8 cellular contexts compared by ENCODE assay signal in genomic region chr1:93848352-93848883, GRCh38. TPM values are rescaled to one million over a fixed set of nuclear protein-coding genes. Genes with fewer than 3 reads are reported as not detected.
A peak's percentile ranks its signal among the peaks of the same experiment; 100 is the strongest.
DNase-seq lines count a peak whose midpoint lies in the region; ATAC-seq and TF ChIP-seq lines count a peak whose summit lies in the region.

No MANE protein-coding gene starts in this region.

- no peak for ATAC-seq in SK-N-SH treated with all-trans-retinoic acid at 6 μM for 48 hours

- H3K27ac Mint-ChIP-seq in activated T-helper 1 cell treated with anti-CD3 and anti-CD28 coated beads, Interleukin-12 subunit alpha, Interleukin-12 subunit beta, Interleukin-2, Interleukin-4 antibody, amounts not matched to agents 30 ng/mL and 10 ng/mL and 1 ng/mL, durations not matched to agents 14 hours and 24 hours and 36 hours = peak overlapping the region; percentile 96

- no peak for TF ChIP-seq CTCF in SK-N-SH (IDR thresholded peaks at IDR 0.05)

- no peak for TF ChIP-seq EP300 in SK-N-SH (IDR thresholded peaks at IDR 0.05; ENCODE audit: borderline replicate concordance in 1 of 2, low read depth in 1 of 2, low read length in 1 of 2)

- no peaks in the 10 kb centered on the region for H3K9me2 ChIP-seq in SK-N-SH

- intact Hi-C loops in activated T-helper 1 cell treated with anti-CD3 and anti-CD28 coated beads, Interleukin-12 subunit alpha, Interleukin-12 subunit beta, Interleukin-2, Interleukin-4 antibody, amounts not matched to agents 30 ng/mL and 10 ng/mL and 1 ng/mL, durations not matched to agents 14 hours and 24 hours and 36 hours (cut with micrococcal nuclease) = loop anchor here (5.0 to 10.0 kb wide), 5 partner anchors 131 to 1364 kb away; partner anchors contain the start of genes BCAR3, DIPK1A, EVI5 and GFI1

- H3K79me2 ChIP-seq in SK-N-SH (ENCODE audit: insufficient read depth) = peaks cover 9% of the 10 kb centered on the region; the same call in 1 of the 2 replicates

- DNase-seq in SK-N-SH = no peak
- no peak for DNase-seq in activated T-helper 1 cell treated with anti-CD3 and anti-CD28 coated beads, Interleukin-12 subunit alpha, Interleukin-12 subunit beta, Interleukin-2, Interleukin-4 antibody, amounts not matched to agents 30 ng/mL and 10 ng/mL and 1 ng/mL, durations not matched to agents 14 hours and 24 hours and 36 hours (ENCODE audit: low spot score)
- peak; percentile 28 for DNase-seq in superior temporal gyrus (ENCODE audit: extremely low spot score)
- no peak for DNase-seq in NCI-H146 (lab: John Stamatoyannopoulos, UW)
- no peak for DNase-seq in GOT3 (lab: John Stamatoyannopoulos, UW)
- no peak for DNase-seq in NCI-H345 (lab: John Stamatoyannopoulos, UW)

- no peaks in the 10 kb centered on the region for H3K27me3 ChIP-seq in SK-N-SH (ENCODE audit: insufficient read depth)
- H3K27me3 ChIP-seq in iPS-20b (ENCODE audit: insufficient read depth, low read length) = no peaks in the 10 kb centered on the region; the same call in 1 of the 2 replicates

- peak overlapping the region; percentile 85 to 94 for H3K4me3 ChIP-seq in SK-N-SH (ENCODE audit: low read depth in 2 of 2, low read length in 1 of 2)
- H3K4me3 ChIP-seq in iPS-20b (ENCODE audit: low read length) = peak overlapping the region; percentile 90

- H3K9me3 ChIP-seq in SK-N-SH (no peaks in the 10 kb centered on the region), iPS-20b (ENCODE audit: insufficient read depth, low read depth, low read length) (peaks cover 8% of the 10 kb centered on the region; the same call in 1 of the 2 replicates)

- peak overlapping the region; percentile 88 to 96 for H3K27ac ChIP-seq in SK-N-SH (ENCODE audit: low read depth in 2 of 2, low read length in 1 of 2)
- H3K27ac ChIP-seq in iPS-20b (ENCODE audit: low read length) = no peak overlapping the region

- POLR2A ChIA-PET in SK-N-SH (lab: Yijun Ruan, JAX) = interaction anchor here (0.7 to 1.5 kb wide), 2 partner anchors 31 to 231 kb away, joined by 3 to 10 read pairs; partner anchors contain the start of gene DNTTIP2

- WGBS in SK-N-SH (ENCODE audit: low lambda C conversion rate) = 74% methylated on average over 4 of the region's 4 CpGs

- H3F3A ChIP-seq in SK-N-SH (replicated peaks; ENCODE audit: insufficient read depth) = peaks cover 32% of the 10 kb centered on the region

- no peak for TF ChIP-seq RAD21 in SK-N-SH (IDR thresholded peaks at IDR 0.05; ENCODE audit: low read length)

- no peaks in the 10 kb centered on the region for H3K36me3 Mint-ChIP-seq in activated T-helper 1 cell treated with anti-CD3 and anti-CD28 coated beads, Interleukin-12 subunit alpha, Interleukin-12 subunit beta, Interleukin-2, Interleukin-4 antibody, amounts not matched to agents 30 ng/mL and 10 ng/mL and 1 ng/mL, durations not matched to agents 14 hours and 24 hours and 36 hours (ENCODE audit: low read depth)

- H3K9ac ChIP-seq in SK-N-SH = peak overlapping the region; percentile 88
- no peak overlapping the region; the same call in 1 of the 2 replicates for H3K9ac ChIP-seq in iPS-20b (ENCODE audit: low read depth, low read length)

- H3K9me3 Mint-ChIP-seq in activated T-helper 1 cell treated with anti-CD3 and anti-CD28 coated beads, Interleukin-12 subunit alpha, Interleukin-12 subunit beta, Interleukin-2, Interleukin-4 antibody, amounts not matched to agents 30 ng/mL and 10 ng/mL and 1 ng/mL, durations not matched to agents 14 hours and 24 hours and 36 hours = no peaks in the 10 kb centered on the region

- H3K27me3 Mint-ChIP-seq in activated T-helper 1 cell treated with anti-CD3 and anti-CD28 coated beads, Interleukin-12 subunit alpha, Interleukin-12 subunit beta, Interleukin-2, Interleukin-4 antibody, amounts not matched to agents 30 ng/mL and 10 ng/mL and 1 ng/mL, durations not matched to agents 14 hours and 24 hours and 36 hours (ENCODE audit: insufficient read depth) = peaks cover 2% of the 10 kb centered on the region

- peaks cover 13 to 18% of the 10 kb centered on the region in 2 experiments; a peak in 3 of 4 replicates for H3K4me1 ChIP-seq in SK-N-SH (ENCODE audit: control insufficient read depth in 1 of 2, insufficient read depth in 2 of 2, low read depth in 1 of 2, low read length in 1 of 2)
- H3K4me1 ChIP-seq in iPS-20b (ENCODE audit: insufficient read depth, low read length) = peaks cover 3% of the 10 kb centered on the region; the same call in 1 of the 2 replicates

- no peaks in the 10 kb centered on the region for H4K20me1 ChIP-seq in SK-N-SH (ENCODE audit: insufficient read depth)

- CTCF ChIA-PET in SK-N-SH (lab: Yijun Ruan, JAX) = interaction anchor here (0.7 to 2.2 kb wide), 7 partner anchors 22 to 544 kb away, joined by 3 to 10 read pairs (median 3); no protein-coding TSS in a partner anchor

- H3K36me3 ChIP-seq in SK-N-SH (replicated peaks in 1 of 2; ENCODE audit: control insufficient read depth in 1 of 2, insufficient read depth in 2 of 2, low read length in 1 of 2) (peaks cover 0 to 4% of the 10 kb centered on the region in 2 experiments), iPS-20b (ENCODE audit: insufficient read depth, low read depth, low read length) (no peaks in the 10 kb centered on the region)

- peak overlapping the region; percentile 100 for H2AFZ ChIP-seq in SK-N-SH (ENCODE audit: low read depth)

- peaks cover 30% of the 10 kb centered on the region for H3K4me1 Mint-ChIP-seq in activated T-helper 1 cell treated with anti-CD3 and anti-CD28 coated beads, Interleukin-12 subunit alpha, Interleukin-12 subunit beta, Interleukin-2, Interleukin-4 antibody, amounts not matched to agents 30 ng/mL and 10 ng/mL and 1 ng/mL, durations not matched to agents 14 hours and 24 hours and 36 hours (ENCODE audit: low read depth)

- peak overlapping the region; percentile 91 for H3K4me3 Mint-ChIP-seq in activated T-helper 1 cell treated with anti-CD3 and anti-CD28 coated beads, Interleukin-12 subunit alpha, Interleukin-12 subunit beta, Interleukin-2, Interleukin-4 antibody, amounts not matched to agents 30 ng/mL and 10 ng/mL and 1 ng/mL, durations not matched to agents 14 hours and 24 hours and 36 hours

- peak overlapping the region; percentile 94 for H3K4me2 ChIP-seq in SK-N-SH

TF ChIP-seq in SK-N-SH, 30 proteins besides CTCF, POLR2A, EP300 and RAD21 (continues in another document):
- no peak for TF ChIP-seq EZH2phosphoT487 (IDR thresholded peaks at IDR 0.05; ENCODE audit: borderline replicate concordance, low read depth)
- TF ChIP-seq FOXJ3 (CRISPR knock-in tag; IDR thresholded peaks at IDR 0.05) = no peak
- TF ChIP-seq, protein P1, sequence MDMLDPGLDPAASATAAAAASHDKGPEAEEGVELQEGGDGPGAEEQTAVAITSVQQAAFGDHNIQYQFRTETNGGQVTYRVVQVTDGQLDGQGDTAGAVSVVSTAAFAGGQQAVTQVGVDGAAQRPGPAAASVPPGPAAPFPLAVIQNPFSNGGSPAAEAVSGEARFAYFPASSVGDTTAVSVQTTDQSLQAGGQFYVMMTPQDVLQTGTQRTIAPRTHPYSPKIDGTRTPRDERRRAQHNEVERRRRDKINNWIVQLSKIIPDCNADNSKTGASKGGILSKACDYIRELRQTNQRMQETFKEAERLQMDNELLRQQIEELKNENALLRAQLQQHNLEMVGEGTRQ (IDR thresholded peaks at IDR 0.05; ENCODE audit: borderline replicate concordance, low read depth, low read length) = no peak
- no peak for TF ChIP-seq TAF1 (IDR thresholded peaks at IDR 0.05; ENCODE audit: borderline replicate concordance, low read depth, low read length)
- TF ChIP-seq GATA2 (CRISPR knock-in tag; IDR thresholded peaks at IDR 0.05) = no peak

TF ChIP-seq in SK-N-SH treated with all-trans-retinoic acid at 6 μM for 48 hours, 23 proteins besides CTCF, POLR2A, EP300 and RAD21:
- no peak for TF ChIP-seq RARB (CRISPR knock-in tag; IDR thresholded peaks at IDR 0.05)
- no peak for TF ChIP-seq ISL1 (CRISPR knock-in tag; IDR thresholded peaks at IDR 0.05)
- no peak for TF ChIP-seq GLIS3 (CRISPR knock-in tag; IDR thresholded peaks at IDR 0.05)
- no peak for TF ChIP-seq ARNTL (CRISPR knock-in tag; IDR thresholded peaks at IDR 0.05; ENCODE audit: borderline replicate concordance, low read depth)
- TF ChIP-seq PATZ1 (CRISPR knock-in tag; IDR thresholded peaks at IDR 0.05; ENCODE audit: borderline replicate concordance) = no peak
- no peak for TF ChIP-seq ESRRG (CRISPR knock-in tag; IDR thresholded peaks at IDR 0.05)
- TF ChIP-seq CSRNP3 (CRISPR knock-in tag; IDR thresholded peaks at IDR 0.05) = no peak
TF ChIP-seq in SK-N-SH treated with all-trans-retinoic acid at 6 μM for 48 hours: peak in this region for 0.

RNA-seq across cellular contexts. Expression of gene DNTTIP2, which starts 30.6 kb away (rescaled TPM):
- polyA plus RNA-seq in SK-N-SH (2012; rRNA removed) = 9.6 and 13.1 TPM in 2 replicates
- 16.6 and 25.8 TPM in 2 replicates for polyA plus RNA-seq in SK-N-SH (2012; cell fraction: cytosol; rRNA removed)
- polyA plus RNA-seq in SK-N-SH (2012; cell fraction: nucleus; rRNA removed) = 10.3 and 18.0 TPM in 2 replicates
- 80.3 and 90.8 TPM in 2 replicates for total RNA-seq in activated T-helper 1 cell treated with anti-CD3 and anti-CD28 coated beads, Interleukin-12 subunit alpha, Interleukin-12 subunit beta, Interleukin-2, Interleukin-4 antibody, amounts not matched to agents 30 ng/mL and 10 ng/mL and 1 ng/mL, durations not matched to agents 14 hours and 24 hours and 36 hours
